17 cellular contexts compared by ENCODE assay signal in genomic region chr15:62878070-62878469, GRCh38.
"Had no signal": no experiment of that assay in that cellular context is flagged by ENCODE, and none has a peak within 500 bp of the region (broad histone marks: within the 10 kb centered on the region; RNA-seq: fewer than 3 reads in every experiment).

No MANE protein-coding gene starts in this region.

- H3K27me3 ChIP-seq: adrenal gland, ovary had no signal

- H3K27ac ChIP-seq: adrenal gland, ovary, psoas muscle, spleen had no signal

- H3K4me3 ChIP-seq: adrenal gland, ovary, psoas muscle, spleen had no signal

- H3K9me3 ChIP-seq: adrenal gland, ovary, psoas muscle, spleen had no signal

- H3K4me1 ChIP-seq: adrenal gland, psoas muscle had no signal

- H3K36me3 ChIP-seq: adrenal gland, ovary, spleen had no signal

- DNase-seq: activated B cell treated with CpG ODN at 0.5 μM for 24 hours; activated CD4-positive, alpha-beta memory T cell treated with anti-CD3 and anti-CD28 coated beads for 36 hours; activated CD4-positive, alpha-beta T cell treated with anti-CD3 and anti-CD28 coated beads for 4 hours; activated gamma-delta T cell treated with Interleukin-2 at 50 U/mL for 16 hours; activated T-cell treated with anti-CD3 and anti-CD28 coated beads for 4 hours; adrenal gland; effector CD4-positive, alpha-beta T cell; naive B cell; ovary; psoas muscle; spleen; stimulated activated CD4-positive, alpha-beta T cell treated with anti-CD3 and anti-CD28 coated beads, Interleukin-4, amount 100 ng/mL, for 4 hours; T-helper 9 cell had no signal

- ATAC-seq: activated naive CD4-positive, alpha-beta T cell treated with anti-CD3 and anti-CD28 coated beads, Interleukin-2, amount 50 U/mL, for 72 hours; esophagus mucosa; psoas muscle; sciatic nerve; stimulated activated memory B cell treated with anti-CD40 and anti-IgM and Interleukin-4, amounts not matched to agents 10 μg/mL and 1 μg/mL and 100 μg/mL, for 72 hours had no signal
